In genomic region chr11:118447423-118447822, GRCh38 we compare ENCODE assay signal across 1 cellular context.
TF ChIP-seq lines count a peak whose summit lies in the region.

No MANE protein-coding gene starts in this region.

TF ChIP-seq in K562, 482 proteins besides CTCF, POLR2A, EP300 and RAD21:
- TF ChIP-seq MYBL2 (IDR thresholded peaks at IDR 0.05; ENCODE audit: low read depth) (no peak), MYBL2 (CRISPR knock-in tag; IDR thresholded peaks at IDR 0.05; ENCODE audit: borderline replicate concordance) (no peak), ZNF184 (CRISPR knock-in tag; IDR thresholded peaks at IDR 0.05) (peak; percentile 76)
